Comparison of ENCODE assay signal across 8 cellular contexts in genomic region chr10:71217266-71218045, GRCh38. TPM values are rescaled to one million over a fixed set of nuclear protein-coding genes. Genes with fewer than 3 reads are reported as not detected.
DNase-seq lines count a peak whose midpoint lies in the region; ATAC-seq and TF ChIP-seq lines count a peak whose summit lies in the region.

No MANE protein-coding gene starts in this region.

- no peaks in the 10 kb centered on the region for H3K27me3 ChIP-seq in ovary

- intact Hi-C loops in activated CD4-positive, alpha-beta memory T cell treated with anti-CD3 and anti-CD28 coated beads for 36 hours (cut with micrococcal nuclease) = no loop called here
- intact Hi-C loops in head of caudate nucleus (cut with DNase I) (no loop called here), ovary (cut with DNase I) (loop anchor here in 3 of 4 donors (10.0 kb wide), 2 partner anchors 47 to 293 kb away; no protein-coding TSS in a partner anchor)

- peak; percentile 33 for DNase-seq in activated T-cell treated with anti-CD3 and anti-CD28 coated beads, Interleukin-2, amount 50 U/mL, for 24 hours
- no peak for DNase-seq in activated T-cell treated with anti-CD3 and anti-CD28 coated beads for 4 hours
- DNase-seq in activated CD4-positive, alpha-beta memory T cell treated with anti-CD3 and anti-CD28 coated beads for 36 hours = peak; percentile 10
- peak in 41 of 42 donors; percentile 56 to 94 (median 78) for DNase-seq in head of caudate nucleus
- peak; percentile 42 to 62 (median 51) for DNase-seq in ovary
- no peak for DNase-seq in NCI-H2029 (lab: John Stamatoyannopoulos, UW)

- TF ChIP-seq EP300 in ovary (IDR thresholded peaks at IDR 0.05) = no peak

- TF ChIP-seq POLR2A in ovary (IDR thresholded peaks at IDR 0.05) = no peak

- no peaks in the 10 kb centered on the region for H3K36me3 Mint-ChIP-seq in activated T-cell treated with anti-CD3 and anti-CD28 coated beads, Interleukin-2, amount 50 U/mL, for 24 hours (ENCODE audit: low read depth)
- no peaks in the 10 kb centered on the region for H3K36me3 Mint-ChIP-seq in activated CD4-positive, alpha-beta memory T cell treated with anti-CD3 and anti-CD28 coated beads for 36 hours

- CTCF ChIA-PET in activated CD4-positive, alpha-beta memory T cell treated with anti-CD3 and anti-CD28 coated beads for 36 hours (lab: Charles Lee) = no interaction called here

- peak overlapping the region; percentile 42 for H3K4me3 Mint-ChIP-seq in activated T-cell treated with anti-CD3 and anti-CD28 coated beads, Interleukin-2, amount 50 U/mL, for 24 hours
- no peak overlapping the region for H3K4me3 Mint-ChIP-seq in activated CD4-positive, alpha-beta memory T cell treated with anti-CD3 and anti-CD28 coated beads for 36 hours

- no peaks in the 10 kb centered on the region for H3K36me3 ChIP-seq in ovary

- H3K27ac ChIP-seq in ovary = no peak overlapping the region

- no peaks in the 10 kb centered on the region for H3K9me3 ChIP-seq in ovary

- POLR2A ChIA-PET in activated CD4-positive, alpha-beta memory T cell treated with anti-CD3 and anti-CD28 coated beads for 36 hours (lab: Charles Lee) = no interaction called here

- peak overlapping the region; percentile 43 for H3K4me3 ChIP-seq in ovary

- no peak for TF ChIP-seq CTCF in ovary (IDR thresholded peaks at IDR 0.05)

- ATAC-seq in HG03135 (IDR thresholded peaks at IDR 0.05; ENCODE audit: unreplicated experiment) (no peak), GM21423 (IDR thresholded peaks at IDR 0.05; ENCODE audit: unreplicated experiment) (no peak)

- H3K4me1 Mint-ChIP-seq in activated T-cell treated with anti-CD3 and anti-CD28 coated beads, Interleukin-2, amount 50 U/mL, for 24 hours (ENCODE audit: low read depth) = peaks cover 12% of the 10 kb centered on the region
- H3K4me1 Mint-ChIP-seq in activated CD4-positive, alpha-beta memory T cell treated with anti-CD3 and anti-CD28 coated beads for 36 hours (ENCODE audit: low read depth) = peaks cover 8% of the 10 kb centered on the region

- H3K27me3 Mint-ChIP-seq in activated T-cell treated with anti-CD3 and anti-CD28 coated beads, Interleukin-2, amount 50 U/mL, for 24 hours = peaks cover 64% of the 10 kb centered on the region
- H3K27me3 Mint-ChIP-seq in activated CD4-positive, alpha-beta memory T cell treated with anti-CD3 and anti-CD28 coated beads for 36 hours = peaks cover 51% of the 10 kb centered on the region

- 1 to 4% (median 1%) methylated on average over 57 of the region's 57 CpGs for WGBS in ovary, 3 donors

- H3K4me1 ChIP-seq in ovary (ENCODE audit: insufficient read depth) = peaks cover 9% of the 10 kb centered on the region

- no peaks in the 10 kb centered on the region for H3K9me3 Mint-ChIP-seq in activated T-cell treated with anti-CD3 and anti-CD28 coated beads, Interleukin-2, amount 50 U/mL, for 24 hours
- H3K9me3 Mint-ChIP-seq in activated CD4-positive, alpha-beta memory T cell treated with anti-CD3 and anti-CD28 coated beads for 36 hours = no peaks in the 10 kb centered on the region

- no peak overlapping the region for H3K27ac Mint-ChIP-seq in activated T-cell treated with anti-CD3 and anti-CD28 coated beads, Interleukin-2, amount 50 U/mL, for 24 hours
- H3K27ac Mint-ChIP-seq in activated CD4-positive, alpha-beta memory T cell treated with anti-CD3 and anti-CD28 coated beads for 36 hours = no peak overlapping the region

RNA-seq across cellular contexts. Expression of gene UNC5B, which starts 5.1 kb away (rescaled TPM):
- under 1 TPM in 1 of 2 experiments, not detected in 1; 0.02 TPM for total RNA-seq in activated CD4-positive, alpha-beta memory T cell treated with anti-CD3 and anti-CD28 coated beads for 36 hours
- total RNA-seq in ovary = 10 to 100 TPM in 1 of 7 donors, 1 to 10 TPM in 6; 3.7 to 48.0 (median 6.8) TPM
- 1 to 10 TPM; 2.7 to 4.2 TPM for polyA plus RNA-seq in ovary

Comparison
In these comparisons a context has a peak if more than half of its experiments do, and no peak if none do; other contexts are left out.
1. DNase-seq: peak in activated T-cell treated with anti-CD3 and anti-CD28 coated beads, Interleukin-2, amount 50 U/mL, for 24 hours (single experiment), activated CD4-positive, alpha-beta memory T cell treated with anti-CD3 and anti-CD28 coated beads for 36 hours (single experiment), head of caudate nucleus (41 of 42) and ovary (5 of 5); none in activated T-cell treated with anti-CD3 and anti-CD28 coated beads for 4 hours (single experiment) and NCI-H2029 (single experiment).
2. RNA of gene UNC5B, which starts 5.1 kb away (total RNA-seq): 3.7 to 48.0 TPM in ovary; 0.02 TPM in activated CD4-positive, alpha-beta memory T cell treated with anti-CD3 and anti-CD28 coated beads for 36 hours; every median in the first group is over 4 times any median in the second.
3. intact Hi-C loops: an anchor here in ovary (10.0 kb wide); none called in activated CD4-positive, alpha-beta memory T cell treated with anti-CD3 and anti-CD28 coated beads for 36 hours and head of caudate nucleus.